In genomic region chr12:112419269-112420133, GRCh38 we compare ENCODE assay signal across 8 cellular contexts. TPM values are rescaled to one million over a fixed set of nuclear protein-coding genes. Genes with fewer than 3 reads are reported as not detected.
DNase-seq lines count a peak whose midpoint lies in the region; ATAC-seq and TF ChIP-seq lines count a peak whose summit lies in the region.

No MANE protein-coding gene starts in this region.

- no peaks in the 10 kb centered on the region for H3K27me3 Mint-ChIP-seq in activated naive CD4-positive, alpha-beta T cell treated with anti-CD3 and anti-CD28 coated beads for 36 hours (ENCODE audit: low read depth)

- POLR2A ChIA-PET in RWPE1 (lab: Yijun Ruan, JAX; ENCODE audit: low non-redundant PET), result interaction anchor here (0.6 kb wide), 1 partner anchor 9 kb away, joined by 3 read pairs; no protein-coding TSS in a partner anchor

- H3K4me3 Mint-ChIP-seq in activated naive CD4-positive, alpha-beta T cell treated with anti-CD3 and anti-CD28 coated beads for 36 hours, result peak overlapping the region; percentile 95

- H3K36me3 Mint-ChIP-seq in activated naive CD4-positive, alpha-beta T cell treated with anti-CD3 and anti-CD28 coated beads for 36 hours (ENCODE audit: low read depth), result peaks cover 20% of the 10 kb centered on the region

- no peak for TF ChIP-seq POLR2A in right lobe of liver (IDR thresholded peaks at IDR 0.05)

- H3K27me3 ChIP-seq in right lobe of liver, result no peaks in the 10 kb centered on the region

- H3K27ac ChIP-seq in RWPE1 (peak overlapping the region; percentile 94), coronary artery (peak overlapping the region; percentile 100), right lobe of liver (peak overlapping the region; percentile 93 to 99 (median 99)), substantia nigra (ENCODE audit: low read depth, low read length, poor library complexity, severe bottlenecking) (peak overlapping the region; percentile 92)

- intact Hi-C loops in activated naive CD4-positive, alpha-beta T cell treated with anti-CD3 and anti-CD28 coated beads for 36 hours (cut with micrococcal nuclease), result loop anchor here (2.0 to 10.0 kb wide), 2 partner anchors 73 to 825 kb away; partner anchors contain the start of gene ATXN2
- intact Hi-C loops in right lobe of liver (cut with DNase I), result no loop called here

- no peaks in the 10 kb centered on the region for H3K9me3 ChIP-seq in right lobe of liver

- CTCF ChIA-PET in activated naive CD4-positive, alpha-beta T cell treated with anti-CD3 and anti-CD28 coated beads for 36 hours (lab: Charles Lee), result no interaction called here
- CTCF ChIA-PET in RWPE1 (lab: Yijun Ruan, JAX), result interaction anchor here (0.6 kb wide), 1 partner anchor 14 kb away, joined by 8 read pairs; no protein-coding TSS in a partner anchor

- ATAC-seq in HG03045 (IDR thresholded peaks at IDR 0.05; ENCODE audit: unreplicated experiment), result peak; percentile 48
- peak; percentile 63 to 75 (median 74) for ATAC-seq in right lobe of liver

- H3K4me1 ChIP-seq in right lobe of liver, result peaks cover 0 to 65% (median 20%) of the 10 kb centered on the region in 4 donors

- H3K4me3 ChIP-seq in coronary artery (peak overlapping the region; percentile 87), right lobe of liver (peak overlapping the region; percentile 69 to 96 (median 88))

- peak; percentile 61 for DNase-seq in activated naive CD4-positive, alpha-beta T cell treated with anti-CD3 and anti-CD28 coated beads for 36 hours
- no peak for DNase-seq in activated naive CD4-positive, alpha-beta T cell treated with anti-CD3 and anti-CD28 coated beads, Interleukin-2, amount 50 U/mL, for 16 hours
- peak; percentile 86 for DNase-seq in RWPE1 (ENCODE audit: low spot score)
- DNase-seq in coronary artery (ENCODE audit: low spot score), result peak; percentile 88
- peak; percentile 74 for DNase-seq in right lobe of liver
- peak in 14 of 49 donors; percentile 13 to 61 (median 43) for DNase-seq in substantia nigra (lab: John Stamatoyannopoulos, UW)
- no peak for DNase-seq in activated effector memory CD4-positive, alpha-beta T cell treated with anti-CD3 and anti-CD28 coated beads, Interleukin-2, amount 50 U/mL, for 16 hours

- 2% methylated on average over 16 of the region's 34 CpGs for WGBS in right lobe of liver (ENCODE audit: insufficient coverage, low coverage, low lambda C conversion rate, missing lambda C conversion rate)

- TF ChIP-seq CTCF in RWPE1 (conservative IDR thresholded peaks at IDR 0.05; ENCODE audit: low read depth) (no peak; the same call in 1 of the 2 replicates), coronary artery (IDR thresholded peaks at IDR 0.05) (no peak), right lobe of liver (IDR thresholded peaks at IDR 0.05) (no peak)

- H3K9me3 Mint-ChIP-seq in activated naive CD4-positive, alpha-beta T cell treated with anti-CD3 and anti-CD28 coated beads for 36 hours, result no peaks in the 10 kb centered on the region

- peaks cover 43% of the 10 kb centered on the region for H3K4me1 Mint-ChIP-seq in activated naive CD4-positive, alpha-beta T cell treated with anti-CD3 and anti-CD28 coated beads for 36 hours (ENCODE audit: low read depth)

- H3K36me3 ChIP-seq in right lobe of liver, result no peaks in the 10 kb centered on the region

- H3K27ac Mint-ChIP-seq in activated naive CD4-positive, alpha-beta T cell treated with anti-CD3 and anti-CD28 coated beads for 36 hours, result peak overlapping the region; percentile 98

RNA-seq across cellular contexts. Expression of gene PTPN11, which starts 0.8 kb away (rescaled TPM):
- 100 to 1,000 TPM; 137 to 141 TPM for total RNA-seq in activated naive CD4-positive, alpha-beta T cell treated with anti-CD3 and anti-CD28 coated beads for 36 hours
- 10 to 100 TPM; 66.4 to 77.7 (median 68.6) TPM for total RNA-seq in right lobe of liver

RNA-seq across cellular contexts. Expression of gene RPL6, which starts 10.1 kb away (rescaled TPM):
- total RNA-seq in activated naive CD4-positive, alpha-beta T cell treated with anti-CD3 and anti-CD28 coated beads for 36 hours, result 1,000 to 10,000 TPM; 2,358 to 2,432 TPM
- 100 to 1,000 TPM; 393 to 887 (median 470) TPM for total RNA-seq in right lobe of liver

RNA-seq across cellular contexts. Expression of gene HECTD4, which starts 37.3 kb away (rescaled TPM):
- total RNA-seq in activated naive CD4-positive, alpha-beta T cell treated with anti-CD3 and anti-CD28 coated beads for 36 hours, result 10 to 100 TPM; 17.6 to 19.2 TPM
- total RNA-seq in right lobe of liver, result 10 to 100 TPM; 12.6 to 24.4 (median 19.3) TPM

Comparison
In these comparisons a context has a peak if more than half of its experiments do, and no peak if none do; other contexts are left out.
1. DNase-seq: peak in activated naive CD4-positive, alpha-beta T cell treated with anti-CD3 and anti-CD28 coated beads for 36 hours (single experiment), RWPE1 (single experiment), coronary artery (single experiment) and right lobe of liver (3 of 3); none in activated naive CD4-positive, alpha-beta T cell treated with anti-CD3 and anti-CD28 coated beads, Interleukin-2, amount 50 U/mL, for 16 hours (single experiment) and activated effector memory CD4-positive, alpha-beta T cell treated with anti-CD3 and anti-CD28 coated beads, Interleukin-2, amount 50 U/mL, for 16 hours (single experiment).
2. Peak in every context shown above with its lines, with median percentiles within 50 percentile points of each other: H3K27ac ChIP-seq.